In the genomic region with DNA sequence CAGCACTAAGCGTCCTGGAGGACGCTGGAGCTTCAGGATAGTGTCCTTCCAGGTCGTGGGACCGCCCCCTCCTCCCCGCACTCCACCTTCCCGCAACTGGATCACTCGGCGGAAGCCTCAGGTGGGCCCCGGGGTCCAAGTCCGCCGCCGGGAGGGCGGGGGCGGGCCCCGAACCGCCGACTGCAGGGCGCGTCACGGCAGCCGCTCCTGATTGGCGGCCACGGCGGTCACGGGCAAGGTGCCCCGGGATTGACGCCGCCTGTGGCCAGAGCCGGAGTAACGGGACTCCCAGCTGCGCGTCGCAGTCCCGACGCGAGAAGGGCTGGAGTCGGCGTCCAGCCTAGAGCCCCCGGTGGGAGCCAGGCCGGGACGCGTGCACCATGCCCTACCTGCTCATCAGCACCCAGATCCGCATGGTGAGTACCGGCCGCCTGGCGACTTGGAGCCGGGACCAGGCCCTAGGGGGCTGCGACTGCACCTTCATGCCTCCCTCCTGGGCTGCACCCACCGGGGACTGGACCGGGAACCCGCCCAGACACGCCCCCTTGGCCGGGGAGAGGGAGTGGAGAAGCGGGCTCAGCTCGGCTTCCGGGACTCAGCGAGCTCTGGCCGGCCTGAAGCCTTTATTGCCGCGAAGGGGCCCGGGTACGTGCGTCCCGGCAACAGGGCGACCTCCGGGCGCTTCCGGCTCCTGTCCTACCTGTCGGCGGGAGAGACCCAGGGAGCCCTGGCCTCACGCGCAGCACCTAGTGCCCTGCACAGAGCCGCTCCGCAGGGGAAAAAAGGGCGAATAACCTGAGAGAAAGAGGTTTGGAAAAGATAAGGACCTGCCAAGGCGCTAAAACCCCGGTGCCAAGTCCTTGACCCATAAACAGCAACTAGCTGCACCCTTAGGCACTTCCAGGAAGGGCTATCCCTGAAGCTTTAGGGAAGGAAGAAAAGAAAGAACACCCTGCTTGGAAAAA, we compare ENCODE assay signal across 8 cellular contexts. TPM values are rescaled to one million over a fixed set of nuclear protein-coding genes. Genes with fewer than 3 reads are reported as not detected.
DNase-seq lines count a peak whose midpoint lies in the region; FAIRE-seq and TF ChIP-seq lines count a peak whose summit lies in the region.

A gene (plus strand): TSS at position 268 of the 965 bp plus-strand sequence. CDS start 113 bp downstream, at position 381.

- CTCF ChIA-PET in MCF 10A (lab: Yijun Ruan, JAX) = interaction anchor here (0.6 to 0.9 kb wide), 7 partner anchors 20 to 177 kb away, joined by 3 to 4 read pairs (median 3); a partner anchor contains a TSS

- H3K4me1 ChIP-seq in HUES48 (ENCODE audit: control insufficient read depth, insufficient read depth, low read length) (peaks cover 28% of the 10 kb centered on the region), small intestine (ENCODE audit: control insufficient read depth in 2 of 2, insufficient read depth in 1 of 2, low read depth in 1 of 2, low read length in 1 of 2) (peaks cover 2 to 3% of the 10 kb centered on the region in 2 donors)

- H3K36me3 ChIP-seq in HUES48 (ENCODE audit: control insufficient read depth, insufficient read depth, low read length) = peaks cover 4% of the 10 kb centered on the region
- H3K36me3 ChIP-seq in small intestine (ENCODE audit: control insufficient read depth in 2 of 2, insufficient read depth in 2 of 2, low read length in 2 of 2) = peaks cover 0 to 4% of the 10 kb centered on the region in 2 donors

- H3K27me3 ChIP-seq in HUES48 (ENCODE audit: control insufficient read depth, insufficient read depth, low read length) = 0 out of 2 replicates have a peak, but pooled peaks cover 3% of the 10 kb centered on the region
- H3K27me3 ChIP-seq in small intestine (ENCODE audit: control insufficient read depth in 2 of 2, insufficient read depth in 2 of 2, low read length in 2 of 2) = no peaks in the 10 kb centered on the region

- POLR2A ChIA-PET in MCF 10A (lab: Yijun Ruan, JAX) = interaction anchor here (0.6 to 4.2 kb wide), 12 partner anchors 11 to 960 kb away, joined by 3 to 28 read pairs (median 4); a partner anchor contains a TSS

- no TSS peak for BruUV-seq in MCF 10A (replicated peaks; lab: Mats Ljungman, UMichigan)

- H3K36me3 Mint-ChIP-seq in MCF 10A (ENCODE audit: insufficient read depth, unreplicated experiment) = peaks cover 37% of the 10 kb centered on the region

- no peaks in the 10 kb centered on the region for H3K9me3 Mint-ChIP-seq in MCF 10A (ENCODE audit: unreplicated experiment)

- H3K4me3 ChIP-seq in HUES48 (ENCODE audit: low read depth, low read length) = peak within 1 kb of the TSS; percentile 76
- H3K4me3 ChIP-seq in small intestine (ENCODE audit: low read depth in 1 of 2, low read length in 2 of 2) = peak within 1 kb of the TSS; percentile 65 to 70

- WGBS in small intestine, 3 donors = 0 to 1% (median 0%) methylated on average over 50 to 77 of the region's 77 CpGs

- peak; percentile 61 for DNase-seq in GM19238 (ENCODE audit: insufficient read length, low spot score)
- DNase-seq in T-helper 9 cell = peak; percentile 68
- DNase-seq in MCF 10A (ENCODE audit: unreplicated experiment) = peak; percentile 78
- DNase-seq in iPS-NIHi7 (ENCODE audit: extremely low spot score) = peak; percentile 85
- DNase-seq in small intestine = peak; percentile 86
- no peak for DNase-seq in urothelium cell line (ENCODE audit: low spot score)

- H3K9ac ChIP-seq in HUES48 (ENCODE audit: low read depth, low read length) = peak within 1 kb of the TSS; percentile 61

- intact Hi-C loops in MCF 10A (cut with micrococcal nuclease) = loop anchor here (10.0 kb wide), 1 partner anchor 169 kb away; a partner anchor contains a TSS

- H3K27ac ChIP-seq in C4-2B (peak within 1 kb of the TSS; percentile 82), HUES48 (ENCODE audit: low read depth, low read length) (peak within 1 kb of the TSS; percentile 68), small intestine (ENCODE audit: low read depth in 1 of 2, low read length in 1 of 2) (peak within 1 kb of the TSS; percentile 84 to 93)

- TF ChIP-seq CTCF in C4-2B (conservative IDR thresholded peaks at IDR 0.05) (no peak; the same call in 1 of the 2 replicates), MCF 10A (IDR thresholded peaks at IDR 0.05; ENCODE audit: unreplicated experiment) (no peak)

- peak within 1 kb of the TSS; percentile 68 for H3K4me3 Mint-ChIP-seq in MCF 10A (ENCODE audit: unreplicated experiment)

- H3K9me3 ChIP-seq in HUES48 (ENCODE audit: control insufficient read depth, insufficient read depth, low read length) (no peaks in the 10 kb centered on the region), small intestine (ENCODE audit: control insufficient read depth, low read depth) (no peaks in the 10 kb centered on the region)

- peak within 1 kb of the TSS; percentile 88 for H3K27ac Mint-ChIP-seq in MCF 10A (ENCODE audit: low read depth, unreplicated experiment)

- peaks cover 25% of the 10 kb centered on the region for H3K4me1 Mint-ChIP-seq in MCF 10A (ENCODE audit: insufficient read depth, unreplicated experiment)

- no peaks in the 10 kb centered on the region for H3K27me3 Mint-ChIP-seq in MCF 10A (ENCODE audit: insufficient read depth, unreplicated experiment)

- FAIRE-seq in small intestine (lab: Jason Lieb, UNC) = no peak
- no peak for FAIRE-seq in urothelium cell line (lab: Jason Lieb, UNC)

RNA-seq across cellular contexts. Expression of the gene that starts here (rescaled TPM):
- 7.2 and 8.2 TPM in 2 replicates for total RNA-seq in MCF 10A (2022)
- 100 to 1,000 TPM in 2 of 3 donors, 10 to 100 TPM in 1; 96.7 to 150 (median 145) TPM for polyA plus RNA-seq in small intestine
